In the genomic region with DNA sequence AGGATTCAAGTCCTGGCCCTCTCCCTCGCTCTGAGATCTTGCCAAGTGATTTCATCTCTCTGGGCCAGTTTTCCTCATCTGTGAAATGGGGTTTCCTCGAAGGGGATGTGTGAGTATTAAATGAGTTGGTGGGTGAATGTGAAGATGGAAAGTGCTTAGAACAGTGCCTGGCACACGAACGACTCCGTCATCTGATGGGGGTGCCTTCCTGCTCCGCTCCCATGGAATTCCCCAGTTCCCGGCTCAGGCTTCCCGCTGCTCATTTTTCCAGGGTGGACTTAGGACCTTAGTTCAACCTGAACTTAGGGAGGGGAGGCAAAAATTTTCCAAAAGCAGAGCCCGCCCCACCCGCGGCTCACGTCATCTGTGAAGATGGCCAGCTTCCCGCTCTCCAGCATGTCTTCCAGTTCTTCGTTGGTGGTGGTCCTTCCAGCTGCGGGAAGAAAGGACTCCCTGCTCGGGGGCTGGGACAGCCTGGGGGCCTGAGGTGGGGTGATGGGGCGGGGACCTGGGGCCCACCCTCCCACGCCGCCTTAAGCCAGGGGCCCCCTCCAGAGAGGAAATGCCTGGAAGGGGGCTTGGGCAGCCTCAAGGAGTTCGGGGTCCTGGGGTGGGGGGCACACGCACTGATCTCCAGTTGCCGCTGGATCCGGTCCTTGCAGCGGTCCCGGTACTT, we compare ENCODE assay signal across 6 cellular contexts. TPM values are rescaled to one million over a fixed set of nuclear protein-coding genes. Genes with fewer than 3 reads are reported as not detected.
DNase-seq lines count a peak whose midpoint lies in the region; ATAC-seq and TF ChIP-seq lines count a peak whose summit lies in the region.

No MANE protein-coding gene starts in this region.

- no peaks in the 10 kb centered on the region for H3K36me3 Mint-ChIP-seq in activated T-cell treated with anti-CD3 and anti-CD28 coated beads, Interleukin-2, amount 50 U/mL, for 4 hours (ENCODE audit: insufficient read depth)

- no peak for DNase-seq in activated T-cell treated with anti-CD3 and anti-CD28 coated beads, Interleukin-2, amount 50 U/mL, for 4 hours
- DNase-seq in activated T-cell treated with anti-CD3 and anti-CD28 coated beads for 4 hours: no peak
- peak in 1 of 2 donors; percentile 21 for DNase-seq in foreskin keratinocyte
- DNase-seq in A172 (ENCODE audit: low spot score): no peak

- H3K4me1 ChIP-seq in foreskin keratinocyte (peaks cover 16% of the 10 kb centered on the region), thymus (ENCODE audit: control insufficient read depth, insufficient read depth, low read length) (peaks cover 8% of the 10 kb centered on the region)

- no peaks in the 10 kb centered on the region for H3K9me3 Mint-ChIP-seq in activated T-cell treated with anti-CD3 and anti-CD28 coated beads, Interleukin-2, amount 50 U/mL, for 4 hours

- no peak for TF ChIP-seq CTCF in foreskin keratinocyte (conservative IDR thresholded peaks at IDR 0.05)

- H3K4me3 Mint-ChIP-seq in activated T-cell treated with anti-CD3 and anti-CD28 coated beads, Interleukin-2, amount 50 U/mL, for 4 hours: peak overlapping the region; percentile 69

- H3K27me3 Mint-ChIP-seq in activated T-cell treated with anti-CD3 and anti-CD28 coated beads, Interleukin-2, amount 50 U/mL, for 4 hours (ENCODE audit: low read depth): no peaks in the 10 kb centered on the region

- ATAC-seq in activated T-cell treated with anti-CD3 and anti-CD28 coated beads, Interleukin-2, amount 50 U/mL, for 4 hours: no peak
- ATAC-seq in foreskin keratinocyte: no peak
- no peak for ATAC-seq in GM18868 (IDR thresholded peaks at IDR 0.05; ENCODE audit: unreplicated experiment)

- peaks cover 8% of the 10 kb centered on the region for H3K4me1 Mint-ChIP-seq in activated T-cell treated with anti-CD3 and anti-CD28 coated beads, Interleukin-2, amount 50 U/mL, for 4 hours (ENCODE audit: low read depth)

- peak overlapping the region; percentile 66 for H3K4me3 ChIP-seq in thymus (ENCODE audit: low read length)

- H3K27ac ChIP-seq in foreskin keratinocyte (peak overlapping the region; percentile 75), thymus (ENCODE audit: low read depth) (peak overlapping the region; percentile 36)

- H3K9me3 ChIP-seq in thymus (ENCODE audit: control insufficient read depth): no peaks in the 10 kb centered on the region

- peaks cover 4% of the 10 kb centered on the region for H3K36me3 ChIP-seq in thymus (ENCODE audit: control insufficient read depth, insufficient read depth)

- WGBS in thymus: 48% methylated on average over 25 of the region's 25 CpGs

- H3K27me3 ChIP-seq in foreskin keratinocyte: no peaks in the 10 kb centered on the region
- peaks cover 3% of the 10 kb centered on the region for H3K27me3 ChIP-seq in thymus (ENCODE audit: control insufficient read depth, insufficient read depth)

RNA-seq across cellular contexts. Expression of gene HSD3B7, which starts 11.5 kb away (rescaled TPM):
- 1 to 10 TPM; 1.2 to 2.0 (median 1.3) TPM for total RNA-seq in activated T-cell treated with anti-CD3 and anti-CD28 coated beads, Interleukin-2, amount 50 U/mL, for 4 hours
- total RNA-seq in foreskin keratinocyte: 3.0 and 3.1 TPM in 2 replicates
- polyA plus RNA-seq in foreskin keratinocyte (2.9 and 3.0 TPM in 2 replicates), thymus (8.4 TPM)
- 30.4 and 33.8 TPM in 2 replicates for total RNA-seq in A172 (2014; rRNA removed; shearing (Covaris generic))

RNA-seq across cellular contexts. Expression of gene STX1B, which starts 14.0 kb away (rescaled TPM):
- under 1 TPM; 0.25 to 0.69 (median 0.43) TPM for total RNA-seq in activated T-cell treated with anti-CD3 and anti-CD28 coated beads, Interleukin-2, amount 50 U/mL, for 4 hours
- 0.39 and 0.61 TPM in 2 replicates for total RNA-seq in foreskin keratinocyte
- polyA plus RNA-seq in foreskin keratinocyte (0.27 and 0.29 TPM in 2 replicates), thymus (1.0 TPM)
- total RNA-seq in A172 (2014; rRNA removed; shearing (Covaris generic)): 0.26 and 3.5 TPM in 2 replicates

RNA-seq across cellular contexts. Expression of gene STX4, which starts 36.9 kb away (rescaled TPM):
- total RNA-seq in activated T-cell treated with anti-CD3 and anti-CD28 coated beads, Interleukin-2, amount 50 U/mL, for 4 hours: 10 to 100 TPM; 53.1 to 81.7 (median 63.8) TPM
- 38.7 TPM in 2 replicates for total RNA-seq in foreskin keratinocyte
- polyA plus RNA-seq in foreskin keratinocyte (59.7 and 61.2 TPM in 2 replicates), thymus (108 TPM)
- total RNA-seq in A172 (2014; rRNA removed; shearing (Covaris generic)): 35.2 and 40.0 TPM in 2 replicates

RNA-seq across cellular contexts. Expression of gene SETD1A, which starts 38.9 kb away (rescaled TPM):
- total RNA-seq in activated T-cell treated with anti-CD3 and anti-CD28 coated beads, Interleukin-2, amount 50 U/mL, for 4 hours: 10 to 100 TPM; 39.3 to 49.0 (median 40.5) TPM
- total RNA-seq in foreskin keratinocyte: 6.7 and 7.1 TPM in 2 replicates
- 6.0 and 6.4 TPM in 2 replicates for polyA plus RNA-seq in foreskin keratinocyte
- 13.1 TPM for polyA plus RNA-seq in thymus
- total RNA-seq in A172 (2014; rRNA removed; shearing (Covaris generic)): 3.5 and 3.8 TPM in 2 replicates

RNA-seq across cellular contexts. Expression of gene ORAI3, which starts 47.6 kb away (rescaled TPM):
- 1 to 10 TPM; 1.5 to 3.3 (median 2.8) TPM for total RNA-seq in activated T-cell treated with anti-CD3 and anti-CD28 coated beads, Interleukin-2, amount 50 U/mL, for 4 hours
- 8.4 and 9.0 TPM in 2 replicates for total RNA-seq in foreskin keratinocyte
- polyA plus RNA-seq in foreskin keratinocyte (9.1 and 9.2 TPM in 2 replicates), thymus (26.4 TPM)
- total RNA-seq in A172 (2014; rRNA removed; shearing (Covaris generic)): 46.4 and 50.8 TPM in 2 replicates
